14 cellular contexts compared by ENCODE assay signal in the genomic region with DNA sequence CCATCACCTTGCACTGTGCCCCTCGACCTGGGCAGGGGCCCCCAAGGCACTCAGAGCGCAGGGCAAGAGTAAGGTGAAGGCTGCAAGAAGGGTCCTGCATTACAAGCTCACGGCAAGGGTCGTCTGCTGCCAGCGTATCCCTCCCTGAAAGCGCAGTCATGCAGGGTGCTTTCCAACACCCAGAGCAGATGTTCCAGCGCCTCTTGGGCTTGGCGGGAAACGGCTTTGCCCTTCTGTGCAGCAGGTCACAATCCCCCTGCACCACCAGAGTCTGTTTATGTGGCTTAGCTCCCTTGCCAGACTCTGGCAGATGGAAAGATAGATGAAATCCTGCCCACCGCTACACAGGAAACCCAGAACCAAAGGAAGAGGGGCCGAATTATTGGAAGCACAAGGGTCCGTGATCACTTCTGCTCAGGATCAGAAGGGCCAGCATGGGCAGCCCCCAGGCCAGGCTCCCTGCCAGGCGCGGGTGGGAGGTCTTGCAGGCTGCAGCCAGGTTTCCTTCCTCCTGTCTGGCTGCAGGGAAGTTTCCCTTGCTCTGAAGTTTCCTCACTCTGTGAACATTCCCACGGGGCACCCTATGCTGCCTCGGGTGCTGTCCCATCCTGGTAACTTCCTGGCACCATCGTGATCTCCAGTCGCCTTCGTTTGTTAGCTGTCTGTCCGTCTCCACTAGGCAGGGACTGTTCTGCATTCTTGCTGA.
"Had no signal": no experiment of that assay in that cellular context is flagged by ENCODE, and none has a peak within 500 bp of the region (broad histone marks: within the 10 kb centered on the region; RNA-seq: fewer than 3 reads in every experiment).

No MANE protein-coding gene starts in this region.

- H3K4me3 ChIP-seq: dorsolateral prefrontal cortex, left ventricle myocardium inferior, testis had no signal

- H3K36me3 ChIP-seq: left ventricle myocardium inferior had no signal

- H3K27me3 ChIP-seq: foreskin keratinocyte, testis had no signal

- DNase-seq: activated effector memory CD4-positive, alpha-beta T cell treated with Interleukin-2 at 50 U/mL for 16 hours; amygdala; foreskin keratinocyte; head of caudate nucleus; left ventricle myocardium inferior; mesendoderm; nephron progenitor cell; stimulated activated CD4-positive, alpha-beta T cell treated with anti-CD3 and anti-CD28 coated beads, Interleukin-15, amount 100 ng/mL, for 24 hours; stimulated activated CD4-positive, alpha-beta T cell treated with anti-CD3 and anti-CD28 coated beads, Interleukin-4, amount 100 ng/mL, for 24 hours; stimulated activated naive CD8-positive, alpha-beta T cell treated with anti-CD3 and anti-CD28 coated beads, Interleukin-15, amount 100 ng/mL, for 72 hours; T-helper 17 cell; testis had no signal

- H3K4me1 ChIP-seq: foreskin keratinocyte, left ventricle myocardium inferior had no signal

- H3K9me3 ChIP-seq: left ventricle myocardium inferior, testis had no signal

- H3K27ac ChIP-seq: dorsolateral prefrontal cortex, foreskin keratinocyte, left ventricle myocardium inferior, testis had no signal

- ATAC-seq: activated CD4-positive, CD25-positive, alpha-beta regulatory T cell treated with anti-CD3 and anti-CD28 coated beads, Interleukin-2, amount 50 U/mL, for 24 hours; foreskin keratinocyte; stimulated activated naive CD8-positive, alpha-beta T cell treated with anti-CD3 and anti-CD28 coated beads, Interleukin-15, amount 100 ng/mL, for 72 hours; T-helper 17 cell had no signal
